In the genomic region with DNA sequence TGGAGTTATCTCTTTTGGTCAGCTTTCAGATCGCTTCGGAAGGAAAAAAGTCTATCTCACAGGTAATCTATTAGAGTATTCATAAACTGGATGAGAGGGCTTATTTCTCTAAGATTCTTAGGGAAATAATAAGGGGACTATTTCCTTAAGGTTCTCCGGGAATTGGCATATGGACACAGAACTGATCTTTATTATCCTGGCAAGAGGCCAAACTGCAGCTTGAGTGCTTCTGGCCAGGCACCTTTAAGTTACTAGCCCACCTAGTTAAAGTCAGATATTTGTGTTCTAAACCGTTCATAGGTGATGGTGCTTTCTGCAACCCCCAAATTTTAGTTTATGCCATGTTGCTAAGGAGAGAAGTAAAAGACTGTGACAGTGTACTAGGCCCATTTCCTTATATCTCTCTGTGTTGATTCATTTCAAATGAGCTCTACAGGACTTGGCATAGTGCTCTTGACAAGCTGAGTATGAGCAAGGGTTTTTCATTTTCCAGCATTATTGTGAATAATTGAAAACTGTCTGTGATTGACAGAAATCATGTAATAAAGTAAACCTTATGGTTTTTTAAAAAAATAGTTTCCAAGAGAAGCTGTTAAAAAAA, we compare ENCODE assay signal across 20 cellular contexts.
"Had no signal": no experiment of that assay in that cellular context is flagged by ENCODE, and none has a peak within 500 bp of the region (broad histone marks: within the 10 kb centered on the region; RNA-seq: fewer than 3 reads in every experiment).

No MANE protein-coding gene starts in this region.

- H3K4me1 Mint-ChIP-seq: activated CD4-positive, alpha-beta T cell treated with anti-CD3 and anti-CD28 coated beads, Interleukin-2, amount 10 ng/mL, durations not matched to agents 7 days and 5 days had no signal

- DNase-seq: activated CD4-positive, alpha-beta T cell treated with anti-CD3 and anti-CD28 coated beads, Interleukin-2, amount 10 ng/mL, durations not matched to agents 7 days and 5 days; activated CD8-positive, alpha-beta T cell treated with anti-CD3 and anti-CD28 coated beads, Interleukin-2, amount 10 ng/mL, durations not matched to agents 7 days and 5 days; adrenal gland; brain microvascular endothelial cell; effector CD8-positive, alpha-beta T cell; foreskin keratinocyte; immature natural killer cell; left lung; naive thymus-derived CD8-positive, alpha-beta T cell; retina; spleen; stimulated activated CD4-positive, alpha-beta T cell treated with anti-CD3 and anti-CD28 coated beads, Interleukin-4, amount 100 ng/mL, for 1 hour; T-helper 1 cell had no signal

- H3K36me3 ChIP-seq: adrenal gland, brain microvascular endothelial cell, thoracic aorta had no signal

- H3K4me1 ChIP-seq: adrenal gland, ascending aorta, foreskin keratinocyte, spleen had no signal

- H3K9me3 ChIP-seq: adrenal gland, ascending aorta, left lung, spleen, thoracic aorta had no signal

- H3K27me3 ChIP-seq: adrenal gland, ascending aorta, brain microvascular endothelial cell, foreskin keratinocyte, left lung, spleen had no signal

- H3K27me3 Mint-ChIP-seq: dendritic cell treated with granulocyte-macrophage colony-stimulating factor and Interleukin-4, amounts not matched to agents 40 ng/mL and 50 ng/mL, for 4 days; progenitor cell of endocrine pancreas; type B pancreatic cell had no signal

- H3K27ac ChIP-seq: adrenal gland, ascending aorta, brain microvascular endothelial cell, foreskin keratinocyte, left lung, spleen, thoracic aorta had no signal

- H3K4me3 Mint-ChIP-seq: activated CD4-positive, alpha-beta T cell treated with anti-CD3 and anti-CD28 coated beads, Interleukin-2, amount 10 ng/mL, durations not matched to agents 7 days and 5 days; activated CD8-positive, alpha-beta T cell treated with anti-CD3 and anti-CD28 coated beads, Interleukin-2, amount 10 ng/mL, durations not matched to agents 7 days and 5 days; dendritic cell treated with granulocyte-macrophage colony-stimulating factor and Interleukin-4, amounts not matched to agents 40 ng/mL and 50 ng/mL, for 4 days; immature natural killer cell; naive thymus-derived CD8-positive, alpha-beta T cell; type B pancreatic cell had no signal

- H3K27ac Mint-ChIP-seq: activated CD4-positive, alpha-beta T cell treated with anti-CD3 and anti-CD28 coated beads, Interleukin-2, amount 10 ng/mL, durations not matched to agents 7 days and 5 days; activated CD8-positive, alpha-beta T cell treated with anti-CD3 and anti-CD28 coated beads, Interleukin-2, amount 10 ng/mL, durations not matched to agents 7 days and 5 days; activated naive CD4-positive, alpha-beta T cell treated with anti-CD3 and anti-CD28 coated beads, Interleukin-2, amount 50 U/mL, for 72 hours; dendritic cell treated with granulocyte-macrophage colony-stimulating factor and Interleukin-4, amounts not matched to agents 40 ng/mL and 50 ng/mL, for 4 days; immature natural killer cell; naive thymus-derived CD8-positive, alpha-beta T cell; progenitor cell of endocrine pancreas; type B pancreatic cell had no signal

- H3K36me3 Mint-ChIP-seq: activated naive CD4-positive, alpha-beta T cell treated with anti-CD3 and anti-CD28 coated beads, Interleukin-2, amount 50 U/mL, for 72 hours; naive thymus-derived CD8-positive, alpha-beta T cell had no signal

- H3K4me3 ChIP-seq: adrenal gland, ascending aorta, left lung, lung, spleen, thoracic aorta had no signal

- H3K9me3 Mint-ChIP-seq: activated CD4-positive, alpha-beta T cell treated with anti-CD3 and anti-CD28 coated beads, Interleukin-2, amount 10 ng/mL, durations not matched to agents 7 days and 5 days; activated naive CD4-positive, alpha-beta T cell treated with anti-CD3 and anti-CD28 coated beads, Interleukin-2, amount 50 U/mL, for 72 hours; dendritic cell treated with granulocyte-macrophage colony-stimulating factor and Interleukin-4, amounts not matched to agents 40 ng/mL and 50 ng/mL, for 4 days; immature natural killer cell; naive thymus-derived CD8-positive, alpha-beta T cell; type B pancreatic cell had no signal
